Comparison of ENCODE assay signal across 8 cellular contexts in genomic region chr7:142301923-142302550, GRCh38.
DNase-seq lines count a peak whose midpoint lies in the region; ATAC-seq and TF ChIP-seq lines count a peak whose summit lies in the region.

No MANE protein-coding gene starts in this region.

- ATAC-seq in GM19324 (IDR thresholded peaks at IDR 0.05; ENCODE audit: low FRiP score, unreplicated experiment), result no peak
- ATAC-seq in HG02870 (IDR thresholded peaks at IDR 0.05; ENCODE audit: unreplicated experiment), result no peak

- DNase-seq in NCI-H748 (lab: John Stamatoyannopoulos, UW; ENCODE audit: unreplicated experiment), result peak; percentile 45
- no peak for DNase-seq in NCI-H748 treated with DMSO at 0.1 percent for 48 hours (lab: John Stamatoyannopoulos, UW)
- DNase-seq in HuH-7 (ENCODE audit: low spot score), result peak; percentile 25
- DNase-seq in astrocyte of the hippocampus (ENCODE audit: low read depth, low spot score), result peak; percentile 11
- no peak for DNase-seq in retinal pigment epithelial cell (ENCODE audit: low read depth)
- no peak for DNase-seq in GM19240 (ENCODE audit: insufficient read length, low spot score)

- no peak overlapping the region for H3K4me3 ChIP-seq in retinal pigment epithelial cell (ENCODE audit: low read length)

- peak; percentile 71 for TF ChIP-seq CTCF in retinal pigment epithelial cell (conservative IDR thresholded peaks at IDR 0.05; ENCODE audit: low read depth, low read length)

Comparison
In these comparisons a context has a peak if more than half of its experiments do, and no peak if none do; other contexts are left out.
1. DNase-seq: peak in NCI-H748 (single experiment), HuH-7 (single experiment) and astrocyte of the hippocampus (single experiment); none in NCI-H748 treated with DMSO at 0.1 percent for 48 hours (single experiment), retinal pigment epithelial cell (single experiment) and GM19240 (single experiment).